ENCODE assay signal across 20 cellular contexts in the genomic region with DNA sequence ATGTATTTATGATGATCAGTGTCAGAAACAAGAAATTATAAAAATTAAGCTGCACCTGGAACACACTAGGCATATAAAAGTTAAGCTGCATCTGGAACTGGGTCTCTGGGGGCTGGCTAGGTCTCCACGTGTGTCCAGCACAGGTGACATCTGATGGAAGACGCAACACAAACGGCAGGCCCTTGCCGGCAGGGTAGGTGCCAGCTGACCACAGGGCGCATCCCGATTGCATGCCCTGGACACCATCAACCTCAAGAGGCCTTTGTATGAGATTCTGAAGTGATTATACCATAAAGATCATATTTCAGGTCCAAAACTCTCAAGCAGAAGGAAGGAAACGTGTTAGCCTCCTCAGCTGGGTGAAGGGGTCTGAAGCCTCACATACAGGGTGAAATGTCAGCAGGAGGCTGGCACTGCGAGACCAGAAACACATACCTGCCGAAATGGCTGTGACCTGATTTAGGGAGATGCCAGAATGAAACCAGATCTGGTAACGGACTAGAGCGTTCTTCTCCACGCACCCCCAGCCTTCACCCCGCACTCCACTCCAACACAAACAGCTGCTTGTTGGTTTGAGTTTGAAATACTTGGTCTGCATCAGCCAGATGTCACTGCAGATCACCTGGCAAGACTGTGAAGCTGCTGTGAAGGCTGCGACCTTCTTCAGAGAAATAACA. TPM values are rescaled to one million over a fixed set of nuclear protein-coding genes. Genes with fewer than 3 reads are reported as not detected.
"Had no signal": no experiment of that assay in that cellular context is flagged by ENCODE, and none has a peak within 500 bp of the region (broad histone marks: within the 10 kb centered on the region; RNA-seq: fewer than 3 reads in every experiment).

No MANE protein-coding gene starts in this region.

- H3K36me3 ChIP-seq: right lobe of liver, spleen, uterus had no signal

- H3K4me3 Mint-ChIP-seq: activated naive CD8-positive, alpha-beta T cell treated with anti-CD3 and anti-CD28 coated beads for 36 hours; activated T-helper 1 cell treated with anti-CD3 and anti-CD28 coated beads, Interleukin-12 subunit alpha, Interleukin-12 subunit beta, Interleukin-2, Interleukin-4 antibody, amounts not matched to agents 30 ng/mL and 10 ng/mL and 1 ng/mL, durations not matched to agents 14 hours and 24 hours and 36 hours; dendritic cell treated with granulocyte-macrophage colony-stimulating factor and Interleukin-4, amounts not matched to agents 40 ng/mL and 50 ng/mL, for 4 days; effector memory CD8-positive, alpha-beta T cell; neural crest cell; stimulated activated naive B cell treated with anti-CD40 and anti-IgM and Interleukin-4, amounts not matched to agents 10 μg/mL and 1 μg/mL and 100 μg/mL, for 72 hours; T-helper 1 cell treated with Interleukin-12 subunit alpha and Interleukin-12 subunit beta and Interleukin-4 antibody, amounts not matched to agents 30 μg/mL and 1 μg/mL, for 36 hours had no signal

- H3K9me3 ChIP-seq: left ventricle myocardium inferior, psoas muscle, right lobe of liver, spleen, tibial nerve, uterus had no signal

- H3K4me3 ChIP-seq: left ventricle myocardium inferior, psoas muscle, right lobe of liver, spleen, tibial nerve, uterus had no signal

- H3K4me1 ChIP-seq: uterus had no signal

- H3K27me3 ChIP-seq: right lobe of liver, tibial nerve, uterus had no signal

- H3K27ac ChIP-seq: epithelial cell of prostate, left ventricle myocardium inferior, psoas muscle, right lobe of liver, uterus, VCaP had no signal

- H3K36me3 Mint-ChIP-seq: activated naive CD8-positive, alpha-beta T cell treated with anti-CD3 and anti-CD28 coated beads for 36 hours; naive B cell; stimulated activated naive B cell treated with anti-CD40 and anti-IgM and Interleukin-4, amounts not matched to agents 10 μg/mL and 1 μg/mL and 100 μg/mL, for 72 hours had no signal

- H3K27ac Mint-ChIP-seq: activated naive CD8-positive, alpha-beta T cell treated with anti-CD3 and anti-CD28 coated beads for 36 hours; activated T-helper 1 cell treated with anti-CD3 and anti-CD28 coated beads, Interleukin-12 subunit alpha, Interleukin-12 subunit beta, Interleukin-2, Interleukin-4 antibody, amounts not matched to agents 30 ng/mL and 10 ng/mL and 1 ng/mL, durations not matched to agents 14 hours and 24 hours and 36 hours; dendritic cell treated with granulocyte-macrophage colony-stimulating factor and Interleukin-4, amounts not matched to agents 40 ng/mL and 50 ng/mL, for 4 days; effector memory CD8-positive, alpha-beta T cell; naive B cell; stimulated activated naive B cell treated with anti-CD40 and anti-IgM and Interleukin-4, amounts not matched to agents 10 μg/mL and 1 μg/mL and 100 μg/mL, for 72 hours; T-helper 1 cell treated with Interleukin-12 subunit alpha and Interleukin-12 subunit beta and Interleukin-4 antibody, amounts not matched to agents 30 μg/mL and 1 μg/mL, for 36 hours had no signal

- H3K9me3 Mint-ChIP-seq: activated naive CD8-positive, alpha-beta T cell treated with anti-CD3 and anti-CD28 coated beads for 36 hours; activated T-helper 1 cell treated with anti-CD3 and anti-CD28 coated beads, Interleukin-12 subunit alpha, Interleukin-12 subunit beta, Interleukin-2, Interleukin-4 antibody, amounts not matched to agents 30 ng/mL and 10 ng/mL and 1 ng/mL, durations not matched to agents 14 hours and 24 hours and 36 hours; dendritic cell treated with granulocyte-macrophage colony-stimulating factor and Interleukin-4, amounts not matched to agents 40 ng/mL and 50 ng/mL, for 4 days; effector memory CD8-positive, alpha-beta T cell; naive B cell; neural crest cell; stimulated activated naive B cell treated with anti-CD40 and anti-IgM and Interleukin-4, amounts not matched to agents 10 μg/mL and 1 μg/mL and 100 μg/mL, for 72 hours; T-helper 1 cell treated with Interleukin-12 subunit alpha and Interleukin-12 subunit beta and Interleukin-4 antibody, amounts not matched to agents 30 μg/mL and 1 μg/mL, for 36 hours had no signal

- ATAC-seq: effector memory CD8-positive, alpha-beta T cell; psoas muscle; right lobe of liver; stimulated activated naive B cell treated with anti-CD40 and anti-IgM and Interleukin-4, amounts not matched to agents 10 μg/mL and 1 μg/mL and 100 μg/mL, for 72 hours had no signal

- H3K4me1 Mint-ChIP-seq: activated naive CD8-positive, alpha-beta T cell treated with anti-CD3 and anti-CD28 coated beads for 36 hours; naive B cell; stimulated activated naive B cell treated with anti-CD40 and anti-IgM and Interleukin-4, amounts not matched to agents 10 μg/mL and 1 μg/mL and 100 μg/mL, for 72 hours had no signal

- DNase-seq: activated CD4-positive, CD25-positive, alpha-beta regulatory T cell treated with anti-CD3 and anti-CD28 coated beads, Interleukin-2, amount 50 U/mL, for 72 hours; activated gamma-delta T cell treated with Interleukin-2 at 50 U/mL for 16 hours; activated naive CD8-positive, alpha-beta T cell treated with anti-CD3 and anti-CD28 coated beads for 36 hours; amniotic stem cell; effector memory CD8-positive, alpha-beta T cell; left ventricle myocardium inferior; naive B cell; psoas muscle; right lobe of liver; spleen; stimulated activated naive B cell treated with anti-CD40 and anti-IgM and Interleukin-4, amounts not matched to agents 10 μg/mL and 1 μg/mL and 100 μg/mL, for 72 hours had no signal

RNA-seq across cellular contexts. Expression of a gene that starts 37.3 kb away (rescaled TPM):
- total RNA-seq: activated CD8-positive, alpha-beta memory T cell treated with anti-CD3 and anti-CD28 coated beads for 36 hours; activated naive CD8-positive, alpha-beta T cell treated with anti-CD3 and anti-CD28 coated beads for 36 hours; activated T-helper 1 cell treated with anti-CD3 and anti-CD28 coated beads, Interleukin-12 subunit alpha, Interleukin-12 subunit beta, Interleukin-2, Interleukin-4 antibody, amounts not matched to agents 30 ng/mL and 10 ng/mL and 1 ng/mL, durations not matched to agents 14 hours and 24 hours and 36 hours had no signal

RNA-seq across cellular contexts. Expression of a gene that starts 37.4 kb away (rescaled TPM):
- total RNA-seq: activated CD8-positive, alpha-beta memory T cell treated with anti-CD3 and anti-CD28 coated beads for 36 hours; activated naive CD8-positive, alpha-beta T cell treated with anti-CD3 and anti-CD28 coated beads for 36 hours; activated T-helper 1 cell treated with anti-CD3 and anti-CD28 coated beads, Interleukin-12 subunit alpha, Interleukin-12 subunit beta, Interleukin-2, Interleukin-4 antibody, amounts not matched to agents 30 ng/mL and 10 ng/mL and 1 ng/mL, durations not matched to agents 14 hours and 24 hours and 36 hours had no signal
